ENCODE assay signal across 10 cellular contexts in genomic region chr16:87060026-87060986, GRCh38.
DNase-seq lines count a peak whose midpoint lies in the region; ATAC-seq and TF ChIP-seq lines count a peak whose summit lies in the region.
"Had no signal": no experiment of that assay in that cellular context is flagged by ENCODE, and none has a peak within 500 bp of the region (broad histone marks: within the 10 kb centered on the region; RNA-seq: fewer than 3 reads in every experiment).

No MANE protein-coding gene starts in this region.

- H3K4me3 ChIP-seq in GM23338 (no peak overlapping the region), Panc1 (ENCODE audit: low read depth in 2 of 2, low read length in 2 of 2) (no peak overlapping the region), fibroblast of villous mesenchyme (ENCODE audit: low read depth, low read length) (peak overlapping the region; percentile 25), retinal pigment epithelial cell (ENCODE audit: low read length) (no peak overlapping the region)

- intact Hi-C loops in Panc1 (cut with micrococcal nuclease; ENCODE audit: unreplicated experiment) = no loop called here

- no peak overlapping the region for H3K27ac Mint-ChIP-seq in GM23338

- H3K4me1 ChIP-seq in GM23338 (ENCODE audit: insufficient read depth) (peaks cover 14% of the 10 kb centered on the region), Panc1 (ENCODE audit: control insufficient read depth, insufficient read depth, low read length) (no peaks in the 10 kb centered on the region; the same call in 1 of the 2 replicates)

- H3K36me3 Mint-ChIP-seq in GM23338 (ENCODE audit: low read depth) = no peaks in the 10 kb centered on the region

- peak; percentile 35 for ATAC-seq in GM23338
- ATAC-seq in Panc1 = no peak

- H3K27me3 Mint-ChIP-seq in GM23338 (ENCODE audit: insufficient read depth, low read depth, poor library complexity) = peaks cover 14% of the 10 kb centered on the region

- no peaks in the 10 kb centered on the region for H3K79me2 ChIP-seq in GM23338 (replicated peaks; ENCODE audit: insufficient read depth)

- CTCF ChIA-PET in Panc1 (lab: Charles Lee) = no interaction called here

- H3K27ac ChIP-seq in GM23338 (ENCODE audit: low read depth) (no peak overlapping the region), Panc1 (ENCODE audit: low read length) (no peak overlapping the region)

- BruUV-seq in Panc1 (replicated peaks; lab: Mats Ljungman, UMichigan) = no TSS peak

- peak in 1 of 2 experiments; percentile 36; a peak in 3 of 4 replicates for TF ChIP-seq CTCF in GM23338 (conservative IDR thresholded peaks at IDR 0.05; ENCODE audit: low read depth in 2 of 2)
- TF ChIP-seq CTCF in Panc1 (IDR thresholded peaks at IDR 0.05) = peak; percentile 25
- TF ChIP-seq CTCF in fibroblast of villous mesenchyme (IDR thresholded peaks at IDR 0.05; ENCODE audit: insufficient read depth, low read depth, low read length) = peak; percentile 40
- TF ChIP-seq CTCF in retinal pigment epithelial cell (conservative IDR thresholded peaks at IDR 0.05; ENCODE audit: low read depth, low read length) = peak; percentile 8

- DNase-seq in GM23338 (ENCODE audit: low spot score) (peak; percentile 50), Panc1 (ENCODE audit: low read depth, low spot score) (no peak), fibroblast of villous mesenchyme (ENCODE audit: low read depth) (peak; percentile 57), retinal pigment epithelial cell (ENCODE audit: low read depth) (no peak), activated gamma-delta T cell (lab: John Stamatoyannopoulos, UW) (no peak), LoVo (ENCODE audit: low spot score) (no peak), GOT3 (lab: John Stamatoyannopoulos, UW) (no peak), NCI-H1694 treated with DMSO at 0.1 percent for 48 hours (lab: John Stamatoyannopoulos, UW) (no peak)
- DNase-seq: midbrain; stimulated activated CD4-positive, alpha-beta T cell treated with anti-CD3 and anti-CD28 coated beads, Interleukin-4, amount 100 ng/mL, for 24 hours had no signal

- H3K9me3 ChIP-seq in Panc1 (ENCODE audit: control insufficient read depth, insufficient read depth, low read depth, low read length) = no peaks in the 10 kb centered on the region

- H3K9me2 ChIP-seq in GM23338 (ENCODE audit: insufficient read depth) = no peaks in the 10 kb centered on the region

- H3K27me3 ChIP-seq in GM23338 (ENCODE audit: insufficient read depth) = no peaks in the 10 kb centered on the region
- H3K27me3 ChIP-seq in Panc1 (ENCODE audit: control insufficient read depth, insufficient read depth, low read length) = no peaks in the 10 kb centered on the region

- in situ Hi-C loops in Panc1 (cut with HindIII; ENCODE audit: low pct_unique_long_range_greater_than_20kb, low sequenced_read_pairs) = no loop called here

- H4K20me1 ChIP-seq in GM23338 (replicated peaks; ENCODE audit: insufficient read depth) = no peaks in the 10 kb centered on the region

- peak overlapping the region; percentile 47; the same call in 1 of the 2 replicates for H2AFZ ChIP-seq in GM23338

- H3K9me3 Mint-ChIP-seq in GM23338 = no peaks in the 10 kb centered on the region

- no peaks in the 10 kb centered on the region for H3F3A ChIP-seq in GM23338 (replicated peaks; ENCODE audit: low read depth)

- H3K4me2 ChIP-seq in GM23338 = no peak overlapping the region

- POLR2A ChIA-PET in Panc1 (lab: Charles Lee) = interaction anchor here (1.0 kb wide), 1 partner anchor 482 kb away, joined by 3 read pairs; the partner anchor contains the start of gene FOXL1

- peaks cover 12% of the 10 kb centered on the region for H3K4me1 Mint-ChIP-seq in GM23338

- H3K36me3 ChIP-seq in GM23338 (ENCODE audit: insufficient read depth) (no peaks in the 10 kb centered on the region), Panc1 (ENCODE audit: control insufficient read depth, insufficient read depth, low read length) (no peaks in the 10 kb centered on the region)

- no peak overlapping the region for H3K4me3 Mint-ChIP-seq in GM23338

TF ChIP-seq in GM23338, 12 proteins besides CTCF, POLR2A, EP300 and RAD21 (continues in another document):
- TF ChIP-seq JUNB (IDR thresholded peaks at IDR 0.05; ENCODE audit: unreplicated experiment) (no peak), REST (IDR thresholded peaks at IDR 0.05; ENCODE audit: unreplicated experiment) (no peak), STAT1 (IDR thresholded peaks at IDR 0.05; ENCODE audit: unreplicated experiment) (no peak), EZH2phosphoT487 (IDR thresholded peaks at IDR 0.05; ENCODE audit: unreplicated experiment) (no peak), ETS1 (IDR thresholded peaks at IDR 0.05) (no peak), POLR2AphosphoS5 (IDR thresholded peaks at IDR 0.05; ENCODE audit: low read depth) (no peak), NANOG (IDR thresholded peaks at IDR 0.05; ENCODE audit: borderline replicate concordance) (no peak), ZNF331 (CRISPR knock-in tag; IDR thresholded peaks at IDR 0.05; ENCODE audit: low read depth) (no peak), EZH2 (IDR thresholded peaks at IDR 0.05; ENCODE audit: low read depth, unreplicated experiment) (no peak), CREB1 (CRISPR knock-in tag; IDR thresholded peaks at IDR 0.05; ENCODE audit: low read depth) (no peak), ZNF114 (CRISPR knock-in tag; IDR thresholded peaks at IDR 0.05) (no peak)

Comparison
In these comparisons a context has a peak if more than half of its experiments do, and no peak if none do; other contexts are left out.
1. DNase-seq: peak in GM23338 (single experiment) and fibroblast of villous mesenchyme (single experiment); none in Panc1 (single experiment), retinal pigment epithelial cell (single experiment), activated gamma-delta T cell (single experiment), LoVo (single experiment), GOT3 (single experiment) and NCI-H1694 treated with DMSO at 0.1 percent for 48 hours (single experiment).